ENCODE assay signal across 1 cellular context in the genomic region with DNA sequence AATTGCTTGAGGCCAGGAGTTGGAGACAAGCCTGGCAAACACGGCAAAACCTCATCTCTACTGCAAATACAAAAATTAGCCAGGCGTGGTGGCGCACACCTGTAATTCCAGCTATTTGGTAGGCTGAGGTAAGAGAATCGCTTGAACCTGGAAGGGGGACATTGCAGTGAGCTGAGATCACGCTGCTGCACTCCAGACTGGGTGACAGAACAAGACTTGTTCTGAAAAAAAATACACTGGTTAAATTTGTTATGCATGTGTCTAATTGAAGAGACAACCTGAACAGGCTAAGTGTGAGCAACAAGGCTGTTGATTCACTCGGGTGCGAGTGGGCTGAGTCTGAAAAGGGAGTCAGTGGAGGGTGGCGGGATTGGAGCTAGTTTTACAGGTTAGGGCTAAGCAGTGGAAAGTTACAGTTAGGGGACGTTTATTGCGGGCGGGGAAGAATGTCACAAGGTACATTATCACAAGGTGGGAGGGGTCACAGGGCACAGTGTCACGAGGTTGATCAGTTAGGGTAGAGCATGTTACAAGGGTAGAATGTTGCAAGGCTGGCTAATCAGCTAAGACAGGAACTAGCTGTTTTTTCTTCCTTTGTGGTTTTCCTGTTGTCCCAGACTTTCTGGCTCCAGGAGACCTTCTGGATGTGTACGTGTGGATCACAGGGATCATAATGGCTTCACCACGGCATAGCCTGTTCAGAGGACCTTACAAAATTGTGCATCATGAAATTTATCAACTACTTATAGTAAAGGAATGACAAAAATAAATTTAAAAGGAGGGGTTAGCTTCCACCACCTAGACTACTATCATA.
TF ChIP-seq lines count a peak whose summit lies in the region.

No MANE protein-coding gene starts in this region.

TF ChIP-seq in K562, 482 proteins besides CTCF, POLR2A, EP300 and RAD21 (continued from another document and continues in another):
- TF ChIP-seq, protein P1, sequence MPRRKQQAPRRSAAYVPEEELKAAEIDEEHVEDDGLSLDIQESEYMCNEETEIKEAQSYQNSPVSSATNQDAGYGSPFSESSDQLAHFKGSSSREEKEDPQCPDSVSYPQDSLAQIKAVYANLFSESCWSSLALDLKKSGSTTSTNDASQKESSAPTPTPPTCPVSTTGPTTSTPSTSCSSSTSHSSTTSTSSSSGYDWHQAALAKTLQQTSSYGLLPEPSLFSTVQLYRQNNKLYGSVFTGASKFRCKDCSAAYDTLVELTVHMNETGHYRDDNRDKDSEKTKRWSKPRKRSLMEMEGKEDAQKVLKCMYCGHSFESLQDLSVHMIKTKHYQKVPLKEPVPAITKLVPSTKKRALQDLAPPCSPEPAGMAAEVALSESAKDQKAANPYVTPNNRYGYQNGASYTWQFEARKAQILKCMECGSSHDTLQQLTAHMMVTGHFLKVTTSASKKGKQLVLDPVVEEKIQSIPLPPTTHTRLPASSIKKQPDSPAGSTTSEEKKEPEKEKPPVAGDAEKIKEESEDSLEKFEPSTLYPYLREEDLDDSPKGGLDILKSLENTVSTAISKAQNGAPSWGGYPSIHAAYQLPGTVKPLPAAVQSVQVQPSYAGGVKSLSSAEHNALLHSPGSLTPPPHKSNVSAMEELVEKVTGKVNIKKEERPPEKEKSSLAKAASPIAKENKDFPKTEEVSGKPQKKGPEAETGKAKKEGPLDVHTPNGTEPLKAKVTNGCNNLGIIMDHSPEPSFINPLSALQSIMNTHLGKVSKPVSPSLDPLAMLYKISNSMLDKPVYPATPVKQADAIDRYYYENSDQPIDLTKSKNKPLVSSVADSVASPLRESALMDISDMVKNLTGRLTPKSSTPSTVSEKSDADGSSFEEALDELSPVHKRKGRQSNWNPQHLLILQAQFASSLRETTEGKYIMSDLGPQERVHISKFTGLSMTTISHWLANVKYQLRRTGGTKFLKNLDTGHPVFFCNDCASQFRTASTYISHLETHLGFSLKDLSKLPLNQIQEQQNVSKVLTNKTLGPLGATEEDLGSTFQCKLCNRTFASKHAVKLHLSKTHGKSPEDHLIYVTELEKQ (CRISPR knock-in tag; IDR thresholded peaks at IDR 0.05), result peak; percentile 58; the same call in 1 of the 2 replicates
- TF ChIP-seq PTTG1 (tag; IDR thresholded peaks at IDR 0.05; ENCODE audit: low read depth) (no peak), XRCC5 (IDR thresholded peaks at IDR 0.05; ENCODE audit: low read depth, low read length) (0 out of 2 replicates have a peak, but pooled peaks have one; percentile 21), GATAD2B (IDR thresholded peaks at IDR 0.05; ENCODE audit: borderline replicate concordance) (peak; percentile 20; the same call in 1 of the 2 replicates), NCOA2 (IDR thresholded peaks at IDR 0.05; ENCODE audit: partially characterized antibody in 2 of 2) (peak in 1 of 2 experiments; percentile 73), CHCHD3 (CRISPR knock-in tag; IDR thresholded peaks at IDR 0.05) (0 out of 2 replicates have a peak, but pooled peaks have one; percentile 72), ARID1B (IDR thresholded peaks at IDR 0.05) (peak; percentile 89), DIDO1 (tag; IDR thresholded peaks at IDR 0.05; ENCODE audit: low read depth) (no peak), MAFF (IDR thresholded peaks at IDR 0.05; ENCODE audit: low read length) (peak; percentile 2; the same call in 1 of the 2 replicates), RBM15 (IDR thresholded peaks at IDR 0.05; ENCODE audit: insufficient read depth, low read length) (no peak), ELF1 (tag; IDR thresholded peaks at IDR 0.05) (peak; percentile 47), TAL1 (IDR thresholded peaks at IDR 0.05) (peak; percentile 67), FIP1L1 (IDR thresholded peaks at IDR 0.05; ENCODE audit: low read depth, low read length, poor library complexity, severe bottlenecking) (no peak), ETV1 (tag; conservative IDR thresholded peaks at IDR 0.05; ENCODE audit: low read depth) (peak; percentile 98), NR4A1 (CRISPR knock-in tag; IDR thresholded peaks at IDR 0.05) (no peak), NR4A1 (tag; IDR thresholded peaks at IDR 0.05) (peak; percentile 75), MYC (IDR thresholded peaks at IDR 0.05; ENCODE audit: low read depth, low read length) (peak; percentile 93), MYC (CRISPR knock-in tag; IDR thresholded peaks at IDR 0.05; ENCODE audit: borderline replicate concordance, low read depth) (no peak)
- TF ChIP-seq, protein P2, sequence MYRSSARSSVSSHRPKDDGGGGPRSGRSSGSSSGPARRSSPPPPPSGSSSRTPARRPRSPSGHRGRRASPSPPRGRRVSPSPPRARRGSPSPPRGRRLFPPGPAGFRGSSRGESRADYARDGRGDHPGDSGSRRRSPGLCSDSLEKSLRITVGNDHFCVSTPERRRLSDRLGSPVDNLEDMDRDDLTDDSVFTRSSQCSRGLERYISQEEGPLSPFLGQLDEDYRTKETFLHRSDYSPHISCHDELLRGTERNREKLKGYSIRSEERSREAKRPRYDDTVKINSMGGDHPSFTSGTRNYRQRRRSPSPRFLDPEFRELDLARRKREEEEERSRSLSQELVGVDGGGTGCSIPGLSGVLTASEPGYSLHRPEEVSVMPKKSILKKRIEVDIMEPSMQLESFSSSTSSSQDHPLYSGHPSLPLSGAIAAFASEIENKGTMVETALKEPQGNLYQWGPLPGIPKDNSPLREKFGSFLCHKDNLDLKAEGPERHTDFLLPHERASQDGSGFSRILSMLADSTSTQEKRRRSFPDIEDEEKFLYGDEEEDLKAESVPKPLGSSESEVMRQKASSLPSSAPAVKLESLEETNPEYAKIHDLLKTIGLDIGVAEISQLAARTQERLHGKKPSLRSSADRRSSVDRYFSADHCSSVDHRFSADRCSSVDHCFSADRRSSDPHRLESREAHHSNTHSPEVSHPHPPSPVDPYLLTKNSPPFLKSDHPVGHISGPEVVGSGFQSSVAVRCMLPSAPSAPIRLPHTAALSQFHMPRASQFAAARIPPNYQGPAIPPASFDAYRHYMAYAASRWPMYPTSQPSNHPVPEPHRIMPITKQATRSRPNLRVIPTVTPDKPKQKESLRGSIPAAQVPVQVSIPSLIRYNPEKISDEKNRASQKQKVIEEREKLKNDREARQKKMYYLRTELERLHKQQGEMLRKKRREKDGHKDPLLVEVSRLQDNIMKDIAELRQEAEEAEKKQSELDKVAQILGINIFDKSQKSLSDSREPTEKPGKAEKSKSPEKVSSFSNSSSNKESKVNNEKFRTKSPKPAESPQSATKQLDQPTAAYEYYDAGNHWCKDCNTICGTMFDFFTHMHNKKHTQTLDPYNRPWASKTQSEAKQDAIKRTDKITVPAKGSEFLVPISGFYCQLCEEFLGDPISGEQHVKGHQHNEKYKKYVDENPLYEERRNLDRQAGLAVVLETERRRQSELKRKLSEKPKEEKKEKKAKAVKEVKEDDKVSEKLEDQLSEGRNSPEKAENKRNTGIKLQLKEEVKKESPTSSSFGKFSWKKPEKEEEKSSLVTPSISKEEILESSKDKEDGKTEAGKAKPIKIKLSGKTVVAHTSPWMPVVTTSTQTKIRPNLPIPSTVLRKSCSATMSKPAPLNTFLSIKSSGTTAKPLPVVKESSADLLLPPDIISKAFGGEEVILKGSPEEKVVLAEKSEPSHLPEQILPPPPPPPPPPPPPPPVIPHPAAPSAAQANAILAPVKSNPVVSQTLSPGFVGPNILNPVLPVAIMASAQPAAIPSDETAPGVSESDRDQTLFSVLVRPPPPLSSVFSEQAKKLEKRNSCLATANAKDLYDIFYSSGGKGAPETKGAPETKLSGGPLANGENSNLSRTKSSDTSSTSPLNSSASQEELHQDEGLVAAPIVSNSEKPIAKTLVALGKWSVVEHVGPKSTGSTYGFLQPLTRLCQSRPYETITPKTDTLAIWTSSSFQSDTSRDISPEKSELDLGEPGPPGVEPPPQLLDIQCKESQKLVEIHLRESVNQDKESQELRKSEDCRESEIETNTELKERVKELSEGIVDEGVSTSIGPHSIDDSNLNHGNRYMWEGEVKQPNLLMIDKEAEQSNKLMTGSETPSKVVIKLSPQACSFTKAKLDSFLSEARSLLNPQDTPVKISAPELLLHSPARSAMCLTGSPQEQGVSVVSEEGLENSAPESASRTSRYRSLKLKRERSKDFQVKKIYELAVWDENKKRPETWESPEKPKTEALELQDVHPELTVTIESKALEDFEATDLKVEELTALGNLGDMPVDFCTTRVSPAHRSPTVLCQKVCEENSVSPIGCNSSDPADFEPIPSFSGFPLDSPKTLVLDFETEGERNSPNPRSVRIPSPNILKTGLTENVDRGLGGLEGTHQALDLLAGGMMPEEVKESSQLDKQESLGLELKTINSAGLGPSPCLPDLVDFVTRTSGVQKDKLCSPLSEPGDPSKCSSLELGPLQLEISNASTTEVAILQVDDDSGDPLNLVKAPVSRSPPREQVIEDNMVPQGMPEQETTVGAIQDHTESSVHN (IDR thresholded peaks at IDR 0.05; ENCODE audit: borderline replicate concordance in 1 of 2, low read depth in 1 of 2), result peak in 1 of 2 experiments; percentile 70; a peak in 1 of 4 replicates
- TF ChIP-seq, protein P3, sequence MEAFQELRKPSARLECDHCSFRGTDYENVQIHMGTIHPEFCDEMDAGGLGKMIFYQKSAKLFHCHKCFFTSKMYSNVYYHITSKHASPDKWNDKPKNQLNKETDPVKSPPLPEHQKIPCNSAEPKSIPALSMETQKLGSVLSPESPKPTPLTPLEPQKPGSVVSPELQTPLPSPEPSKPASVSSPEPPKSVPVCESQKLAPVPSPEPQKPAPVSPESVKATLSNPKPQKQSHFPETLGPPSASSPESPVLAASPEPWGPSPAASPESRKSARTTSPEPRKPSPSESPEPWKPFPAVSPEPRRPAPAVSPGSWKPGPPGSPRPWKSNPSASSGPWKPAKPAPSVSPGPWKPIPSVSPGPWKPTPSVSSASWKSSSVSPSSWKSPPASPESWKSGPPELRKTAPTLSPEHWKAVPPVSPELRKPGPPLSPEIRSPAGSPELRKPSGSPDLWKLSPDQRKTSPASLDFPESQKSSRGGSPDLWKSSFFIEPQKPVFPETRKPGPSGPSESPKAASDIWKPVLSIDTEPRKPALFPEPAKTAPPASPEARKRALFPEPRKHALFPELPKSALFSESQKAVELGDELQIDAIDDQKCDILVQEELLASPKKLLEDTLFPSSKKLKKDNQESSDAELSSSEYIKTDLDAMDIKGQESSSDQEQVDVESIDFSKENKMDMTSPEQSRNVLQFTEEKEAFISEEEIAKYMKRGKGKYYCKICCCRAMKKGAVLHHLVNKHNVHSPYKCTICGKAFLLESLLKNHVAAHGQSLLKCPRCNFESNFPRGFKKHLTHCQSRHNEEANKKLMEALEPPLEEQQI (IDR thresholded peaks at IDR 0.05), result peak; percentile 92
- TF ChIP-seq, protein P4, sequence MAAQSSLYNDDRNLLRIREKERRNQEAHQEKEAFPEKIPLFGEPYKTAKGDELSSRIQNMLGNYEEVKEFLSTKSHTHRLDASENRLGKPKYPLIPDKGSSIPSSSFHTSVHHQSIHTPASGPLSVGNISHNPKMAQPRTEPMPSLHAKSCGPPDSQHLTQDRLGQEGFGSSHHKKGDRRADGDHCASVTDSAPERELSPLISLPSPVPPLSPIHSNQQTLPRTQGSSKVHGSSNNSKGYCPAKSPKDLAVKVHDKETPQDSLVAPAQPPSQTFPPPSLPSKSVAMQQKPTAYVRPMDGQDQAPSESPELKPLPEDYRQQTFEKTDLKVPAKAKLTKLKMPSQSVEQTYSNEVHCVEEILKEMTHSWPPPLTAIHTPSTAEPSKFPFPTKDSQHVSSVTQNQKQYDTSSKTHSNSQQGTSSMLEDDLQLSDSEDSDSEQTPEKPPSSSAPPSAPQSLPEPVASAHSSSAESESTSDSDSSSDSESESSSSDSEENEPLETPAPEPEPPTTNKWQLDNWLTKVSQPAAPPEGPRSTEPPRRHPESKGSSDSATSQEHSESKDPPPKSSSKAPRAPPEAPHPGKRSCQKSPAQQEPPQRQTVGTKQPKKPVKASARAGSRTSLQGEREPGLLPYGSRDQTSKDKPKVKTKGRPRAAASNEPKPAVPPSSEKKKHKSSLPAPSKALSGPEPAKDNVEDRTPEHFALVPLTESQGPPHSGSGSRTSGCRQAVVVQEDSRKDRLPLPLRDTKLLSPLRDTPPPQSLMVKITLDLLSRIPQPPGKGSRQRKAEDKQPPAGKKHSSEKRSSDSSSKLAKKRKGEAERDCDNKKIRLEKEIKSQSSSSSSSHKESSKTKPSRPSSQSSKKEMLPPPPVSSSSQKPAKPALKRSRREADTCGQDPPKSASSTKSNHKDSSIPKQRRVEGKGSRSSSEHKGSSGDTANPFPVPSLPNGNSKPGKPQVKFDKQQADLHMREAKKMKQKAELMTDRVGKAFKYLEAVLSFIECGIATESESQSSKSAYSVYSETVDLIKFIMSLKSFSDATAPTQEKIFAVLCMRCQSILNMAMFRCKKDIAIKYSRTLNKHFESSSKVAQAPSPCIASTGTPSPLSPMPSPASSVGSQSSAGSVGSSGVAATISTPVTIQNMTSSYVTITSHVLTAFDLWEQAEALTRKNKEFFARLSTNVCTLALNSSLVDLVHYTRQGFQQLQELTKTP (IDR thresholded peaks at IDR 0.05; ENCODE audit: low read depth in 1 of 2, partially characterized antibody in 2 of 2), result peak; percentile 73 to 97
- TF ChIP-seq, protein P5, sequence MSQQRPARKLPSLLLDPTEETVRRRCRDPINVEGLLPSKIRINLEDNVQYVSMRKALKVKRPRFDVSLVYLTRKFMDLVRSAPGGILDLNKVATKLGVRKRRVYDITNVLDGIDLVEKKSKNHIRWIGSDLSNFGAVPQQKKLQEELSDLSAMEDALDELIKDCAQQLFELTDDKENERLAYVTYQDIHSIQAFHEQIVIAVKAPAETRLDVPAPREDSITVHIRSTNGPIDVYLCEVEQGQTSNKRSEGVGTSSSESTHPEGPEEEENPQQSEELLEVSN (IDR thresholded peaks at IDR 0.05; ENCODE audit: borderline replicate concordance in 1 of 2, extremely low read depth in 1 of 2, insufficient read depth in 1 of 2, insufficient read length in 1 of 2, low read depth in 1 of 2, low read length in 1 of 2, poor library complexity in 1 of 2, severe bottlenecking in 1 of 2), result peak in 1 of 2 experiments; percentile 43
- TF ChIP-seq, protein P6, sequence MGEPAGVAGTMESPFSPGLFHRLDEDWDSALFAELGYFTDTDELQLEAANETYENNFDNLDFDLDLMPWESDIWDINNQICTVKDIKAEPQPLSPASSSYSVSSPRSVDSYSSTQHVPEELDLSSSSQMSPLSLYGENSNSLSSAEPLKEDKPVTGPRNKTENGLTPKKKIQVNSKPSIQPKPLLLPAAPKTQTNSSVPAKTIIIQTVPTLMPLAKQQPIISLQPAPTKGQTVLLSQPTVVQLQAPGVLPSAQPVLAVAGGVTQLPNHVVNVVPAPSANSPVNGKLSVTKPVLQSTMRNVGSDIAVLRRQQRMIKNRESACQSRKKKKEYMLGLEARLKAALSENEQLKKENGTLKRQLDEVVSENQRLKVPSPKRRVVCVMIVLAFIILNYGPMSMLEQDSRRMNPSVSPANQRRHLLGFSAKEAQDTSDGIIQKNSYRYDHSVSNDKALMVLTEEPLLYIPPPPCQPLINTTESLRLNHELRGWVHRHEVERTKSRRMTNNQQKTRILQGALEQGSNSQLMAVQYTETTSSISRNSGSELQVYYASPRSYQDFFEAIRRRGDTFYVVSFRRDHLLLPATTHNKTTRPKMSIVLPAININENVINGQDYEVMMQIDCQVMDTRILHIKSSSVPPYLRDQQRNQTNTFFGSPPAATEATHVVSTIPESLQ (CRISPR knock-in tag; IDR thresholded peaks at IDR 0.05), result peak; percentile 55; the same call in 1 of the 2 replicates
- TF ChIP-seq, protein P7, sequence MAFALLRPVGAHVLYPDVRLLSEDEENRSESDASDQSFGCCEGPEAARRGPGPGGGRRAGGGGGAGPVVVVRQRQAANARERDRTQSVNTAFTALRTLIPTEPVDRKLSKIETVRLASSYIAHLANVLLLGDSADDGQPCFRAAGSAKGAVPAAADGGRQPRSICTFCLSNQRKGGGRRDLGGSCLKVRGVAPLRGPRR (CRISPR knock-in tag; IDR thresholded peaks at IDR 0.05), result no peak
- TF ChIP-seq, protein P8, sequence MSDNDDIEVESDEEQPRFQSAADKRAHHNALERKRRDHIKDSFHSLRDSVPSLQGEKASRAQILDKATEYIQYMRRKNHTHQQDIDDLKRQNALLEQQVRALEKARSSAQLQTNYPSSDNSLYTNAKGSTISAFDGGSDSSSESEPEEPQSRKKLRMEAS (CRISPR knock-in tag; IDR thresholded peaks at IDR 0.05), result peak; percentile 67; the same call in 1 of the 2 replicates
